Comparison of ENCODE assay signal across 8 cellular contexts in genomic region chr3:138915503-138916498, GRCh38. TPM values are rescaled to one million over a fixed set of nuclear protein-coding genes. Genes with fewer than 3 reads are reported as not detected.
DNase-seq lines count a peak whose midpoint lies in the region; ATAC-seq, FAIRE-seq and TF ChIP-seq lines count a peak whose summit lies in the region.

No MANE protein-coding gene starts in this region.

- intact Hi-C loops in Caco-2 (cut with micrococcal nuclease; ENCODE audit: unreplicated experiment), result loop anchor here (1.0 to 2.0 kb wide), 8 partner anchors 52 to 436 kb away; partner anchors contain the start of genes CEP70 and PIK3CB

- BruUV-seq in Caco-2 (replicated peaks; lab: Mats Ljungman, UMichigan), result no TSS peak

- H3K36me3 ChIP-seq in Caco-2 (ENCODE audit: control insufficient read depth, insufficient read depth, low read length) (no peaks in the 10 kb centered on the region), NT2/D1 (ENCODE audit: insufficient read depth, insufficient read length, low read length) (no peaks in the 10 kb centered on the region)

- peak overlapping the region; percentile 92 for H3K9ac ChIP-seq in NT2/D1 (ENCODE audit: insufficient read length, low read depth)

- peak; percentile 81 for ATAC-seq in GM21381 (IDR thresholded peaks at IDR 0.05; ENCODE audit: unreplicated experiment)

- H3K9me3 Mint-ChIP-seq in Caco-2 (ENCODE audit: unreplicated experiment) (no peaks in the 10 kb centered on the region), endothelial cell (ENCODE audit: unreplicated experiment) (no peaks in the 10 kb centered on the region)

- peak overlapping the region; percentile 30 for H3K27ac Mint-ChIP-seq in Caco-2 (ENCODE audit: unreplicated experiment)
- H3K27ac Mint-ChIP-seq in endothelial cell (ENCODE audit: unreplicated experiment), result peak overlapping the region; percentile 93

- DNase-seq in Caco-2 (peak; percentile 90 to 94), HTR-8/SVneo (ENCODE audit: insufficient read length, low spot score) (peak; percentile 87), NT2/D1 (ENCODE audit: low read depth, low spot score) (peak; percentile 81), endothelial cell (ENCODE audit: low spot score) (peak; percentile 98), midbrain (lab: John Stamatoyannopoulos, UW) (peak; percentile 88)
- peak; percentile 84 for DNase-seq in activated CD8-positive, alpha-beta memory T cell treated with anti-CD3 and anti-CD28 coated beads, Interleukin-2, amount 50 U/mL, for 4 hours
- peak; percentile 74 to 75 for DNase-seq in stimulated activated CD8-positive, alpha-beta memory T cell treated with anti-CD3 and anti-CD28 coated beads, Interleukin-15, amount 100 ng/mL, for 48 hours (ENCODE audit: low read depth in 2 of 2)

- no peaks in the 10 kb centered on the region for H3K36me3 Mint-ChIP-seq in Caco-2 (ENCODE audit: insufficient read depth, unreplicated experiment)
- no peaks in the 10 kb centered on the region for H3K36me3 Mint-ChIP-seq in endothelial cell (ENCODE audit: low read depth, unreplicated experiment)

- FAIRE-seq in HTR-8/SVneo (lab: Jason Lieb, UNC), result no peak

- H3K4me3 ChIP-seq in Caco-2 (ENCODE audit: low read depth, low read length) (peak overlapping the region; percentile 62), NT2/D1 (ENCODE audit: insufficient read length, low read depth) (peak overlapping the region; percentile 82)

- H3K4me1 Mint-ChIP-seq in Caco-2 (ENCODE audit: low read depth, unreplicated experiment), result no peaks in the 10 kb centered on the region
- peaks cover 6% of the 10 kb centered on the region for H3K4me1 Mint-ChIP-seq in endothelial cell (ENCODE audit: unreplicated experiment)

- peak overlapping the region; percentile 73 for H3K4me3 Mint-ChIP-seq in Caco-2 (ENCODE audit: unreplicated experiment)
- peak overlapping the region; percentile 91 for H3K4me3 Mint-ChIP-seq in endothelial cell (ENCODE audit: unreplicated experiment)

- POLR2A ChIA-PET in Caco-2 (lab: Charles Lee), result interaction anchor here (0.6 to 2.0 kb wide), 5 partner anchors 53 to 322 kb away, joined by 3 to 17 read pairs (median 6); partner anchors contain the start of genes CEP70 and PIK3CB

- CTCF ChIA-PET in Caco-2 (lab: Charles Lee), result interaction anchor here (0.6 to 2.6 kb wide), 45 partner anchors 8 to 498 kb away, joined by 3 to 71 read pairs (median 4); partner anchors contain the start of genes CEP70, ESYT3 and PIK3CB

- H3K27me3 ChIP-seq in Caco-2 (replicated peaks; ENCODE audit: control insufficient read depth, insufficient read depth, low read length) (no peaks in the 10 kb centered on the region), NT2/D1 (ENCODE audit: insufficient read depth, insufficient read length) (no peaks in the 10 kb centered on the region)

- TF ChIP-seq CTCF in Caco-2 (IDR thresholded peaks at IDR 0.05; ENCODE audit: insufficient read depth in 1 of 2, low read depth in 1 of 2, low read length in 1 of 2, severe bottlenecking in 1 of 2, unreplicated experiment in 1 of 2) (peak; percentile 84 to 93), endothelial cell (IDR thresholded peaks at IDR 0.05; ENCODE audit: unreplicated experiment) (peak; percentile 97)

- H3K9me3 ChIP-seq in Caco-2 (no peaks in the 10 kb centered on the region), NT2/D1 (ENCODE audit: insufficient read depth, low read length) (no peaks in the 10 kb centered on the region)

- H3K27me3 Mint-ChIP-seq in Caco-2 (ENCODE audit: insufficient read depth, unreplicated experiment) (no peaks in the 10 kb centered on the region), endothelial cell (ENCODE audit: unreplicated experiment) (peaks cover 1% of the 10 kb centered on the region)

- H3K4me1 ChIP-seq in Caco-2 (0 out of 2 replicates have a peak, but pooled peaks cover 3% of the 10 kb centered on the region), NT2/D1 (ENCODE audit: insufficient read depth, insufficient read length) (no peaks in the 10 kb centered on the region)

RNA-seq across cellular contexts. Expression of gene FOXL2, which starts 31.1 kb away (rescaled TPM):
- total RNA-seq in Caco-2 (2022) (1.4 and 1.8 TPM in 2 replicates), endothelial cell (ENCODE audit: unreplicated experiment) (6.8 TPM)

RNA-seq across cellular contexts. Expression of gene FOXL2NB, which starts 31.2 kb away (rescaled TPM):
- total RNA-seq in Caco-2 (2022), result 2.0 and 2.2 TPM in 2 replicates
- 13.2 TPM for total RNA-seq in endothelial cell (ENCODE audit: unreplicated experiment)

Comparison
In these comparisons a context has a peak if more than half of its experiments do, and no peak if none do; other contexts are left out.
1. Peak in every context shown above with its lines: DNase-seq, ATAC-seq and H3K4me3 ChIP-seq.